Comparison of ENCODE assay signal across 30 cellular contexts in the genomic region with DNA sequence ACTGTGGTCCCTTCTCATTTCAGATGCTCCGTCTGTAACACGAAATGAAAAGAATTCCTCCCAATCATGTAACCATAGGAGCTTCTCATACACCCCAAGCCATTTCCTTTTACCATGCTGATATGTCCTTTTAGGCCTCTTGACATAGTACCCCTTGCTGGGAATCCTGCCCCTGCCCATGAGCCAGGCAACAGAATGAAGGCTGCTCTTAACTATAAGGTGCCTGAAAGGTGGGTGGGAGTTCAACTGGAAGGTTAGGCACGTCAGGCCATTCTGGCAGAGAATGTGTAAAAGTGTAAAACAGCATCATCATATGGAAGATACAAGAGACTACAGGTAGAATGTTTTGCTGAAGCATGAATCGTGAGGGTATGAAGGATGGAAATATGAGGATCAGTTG. TPM values are rescaled to one million over a fixed set of nuclear protein-coding genes. Genes with fewer than 3 reads are reported as not detected.
DNase-seq lines count a peak whose midpoint lies in the region; ATAC-seq and TF ChIP-seq lines count a peak whose summit lies in the region.
"Had no signal": no experiment of that assay in that cellular context is flagged by ENCODE, and none has a peak within 500 bp of the region (broad histone marks: within the 10 kb centered on the region; RNA-seq: fewer than 3 reads in every experiment).

No MANE protein-coding gene starts in this region.

- peaks cover 9% of the 10 kb centered on the region for H3K9me3 Mint-ChIP-seq in activated CD4-positive, alpha-beta T cell treated with anti-CD3 and anti-CD28 coated beads, Interleukin-2, amount 10 ng/mL, durations not matched to agents 24 days and 14 days
- no peaks in the 10 kb centered on the region for H3K9me3 Mint-ChIP-seq in CD4-positive, CD25-positive, alpha-beta regulatory T cell
- H3K9me3 Mint-ChIP-seq in activated CD8-positive, alpha-beta T cell treated with anti-CD3 and anti-CD28 coated beads, Interleukin-2, amount 10 ng/mL, durations not matched to agents 7 days and 5 days (ENCODE audit: insufficient read depth): no peaks in the 10 kb centered on the region

- peak overlapping the region; percentile 54 for H3K27ac Mint-ChIP-seq in activated CD4-positive, alpha-beta T cell treated with anti-CD3 and anti-CD28 coated beads, Interleukin-2, amount 10 ng/mL, durations not matched to agents 24 days and 14 days
- peak overlapping the region; percentile 86 to 95 (median 88) for H3K27ac Mint-ChIP-seq in CD4-positive, CD25-positive, alpha-beta regulatory T cell
- peak overlapping the region; percentile 2 for H3K27ac Mint-ChIP-seq in activated CD8-positive, alpha-beta T cell treated with anti-CD3 and anti-CD28 coated beads, Interleukin-2, amount 10 ng/mL, durations not matched to agents 7 days and 5 days
- H3K27ac Mint-ChIP-seq: CD8-positive, alpha-beta T cell had no signal

- no peaks in the 10 kb centered on the region for H3K9me3 ChIP-seq in CD4-positive, CD25-positive, alpha-beta regulatory T cell (ENCODE audit: control insufficient read depth in 2 of 2, low read length in 2 of 2)
- H3K9me3 ChIP-seq in esophagus muscularis mucosa (no peaks in the 10 kb centered on the region), ascending aorta (no peaks in the 10 kb centered on the region)
- H3K9me3 ChIP-seq: SJCRH30, tibial artery had no signal

- H3K4me3 Mint-ChIP-seq in activated CD4-positive, alpha-beta T cell treated with anti-CD3 and anti-CD28 coated beads, Interleukin-2, amount 10 ng/mL, durations not matched to agents 24 days and 14 days: peak overlapping the region; percentile 64
- H3K4me3 Mint-ChIP-seq in CD4-positive, CD25-positive, alpha-beta regulatory T cell: peak overlapping the region; percentile 77 to 87 (median 84)
- no peak overlapping the region for H3K4me3 Mint-ChIP-seq in activated CD8-positive, alpha-beta T cell treated with anti-CD3 and anti-CD28 coated beads, Interleukin-2, amount 10 ng/mL, durations not matched to agents 7 days and 5 days
- H3K4me3 Mint-ChIP-seq: CD8-positive, alpha-beta T cell had no signal

- TF ChIP-seq CTCF in esophagus muscularis mucosa (IDR thresholded peaks at IDR 0.05): no peak
- no peak for TF ChIP-seq CTCF in ascending aorta (IDR thresholded peaks at IDR 0.05)

- peaks cover 98% of the 10 kb centered on the region for H3K4me1 ChIP-seq in CD4-positive, CD25-positive, alpha-beta regulatory T cell (ENCODE audit: control insufficient read depth, insufficient read depth, low read length, poor library complexity, severe bottlenecking)
- H3K4me1 ChIP-seq in esophagus muscularis mucosa: no peaks in the 10 kb centered on the region
- H3K4me1 ChIP-seq in ascending aorta: no peaks in the 10 kb centered on the region
- H3K4me1 ChIP-seq: gastroesophageal sphincter, psoas muscle, SJCRH30, tibial artery had no signal

- peak; percentile 52 for DNase-seq in activated CD4-positive, alpha-beta T cell treated with anti-CD3 and anti-CD28 coated beads, Interleukin-2, amount 10 ng/mL, durations not matched to agents 24 days and 14 days
- no peak for DNase-seq in activated CD4-positive, alpha-beta T cell treated with anti-CD3 and anti-CD28 coated beads, Interleukin-2, amount 50 U/mL, for 4 hours
- no peak for DNase-seq in CD4-positive, CD25-positive, alpha-beta regulatory T cell
- no peak for DNase-seq in activated CD8-positive, alpha-beta T cell treated with anti-CD3 and anti-CD28 coated beads, Interleukin-2, amount 10 ng/mL, durations not matched to agents 7 days and 5 days
- DNase-seq in esophagus muscularis mucosa (ENCODE audit: extremely low spot score) (peak; percentile 55), ascending aorta (ENCODE audit: low spot score in 2 of 2) (no peak)
- DNase-seq: activated CD4-positive, CD25-positive, alpha-beta regulatory T cell; activated effector memory CD4-positive, alpha-beta T cell treated with anti-CD3 and anti-CD28 coated beads, Interleukin-2, amount 50 U/mL, for 16 hours; anterior cingulate cortex; caudate nucleus; dermis blood vessel endothelial cell; EL; mesenchymal stem cell; NCI-H1436; NCI-H2081 treated with DMSO at 0.1 percent for 48 hours; NCI-H226; NCI-H748 treated with DMSO at 0.1 percent for 48 hours; nucleus accumbens; psoas muscle; SJCRH30; tibial artery had no signal

- POLR2A ChIA-PET in activated CD8-positive, alpha-beta T cell treated with anti-CD3 and anti-CD28 coated beads, Interleukin-2, amount 10 ng/mL, durations not matched to agents 7 days and 5 days (lab: Charles Lee): interaction anchor here (1.2 kb wide), 1 partner anchor 11 kb away, joined by 6 read pairs; no protein-coding TSS in a partner anchor

- ATAC-seq in CD4-positive, CD25-positive, alpha-beta regulatory T cell (ENCODE audit: low read depth in 2 of 2): no peak
- ATAC-seq in activated CD8-positive, alpha-beta T cell treated with anti-CD3 and anti-CD28 coated beads, Interleukin-2, amount 10 ng/mL, durations not matched to agents 7 days and 5 days: no peak
- ATAC-seq in HG02973 (IDR thresholded peaks at IDR 0.05; ENCODE audit: unreplicated experiment) (no peak), GM21367 (IDR thresholded peaks at IDR 0.05; ENCODE audit: unreplicated experiment) (no peak)
- ATAC-seq: CD8-positive, alpha-beta T cell; gastroesophageal sphincter; psoas muscle had no signal

- WGBS in esophagus muscularis mucosa: 88% methylated on average over 4 of the region's 4 CpGs

- H3K4me1 Mint-ChIP-seq in activated CD4-positive, alpha-beta T cell treated with anti-CD3 and anti-CD28 coated beads, Interleukin-2, amount 10 ng/mL, durations not matched to agents 24 days and 14 days: peaks cover 73% of the 10 kb centered on the region
- peaks cover 58 to 98% (median 83%) of the 10 kb centered on the region in 4 donors for H3K4me1 Mint-ChIP-seq in CD4-positive, CD25-positive, alpha-beta regulatory T cell
- peaks cover 93% of the 10 kb centered on the region for H3K4me1 Mint-ChIP-seq in activated CD8-positive, alpha-beta T cell treated with anti-CD3 and anti-CD28 coated beads, Interleukin-2, amount 10 ng/mL, durations not matched to agents 7 days and 5 days (ENCODE audit: low read depth)

- CTCF ChIA-PET in activated CD8-positive, alpha-beta T cell treated with anti-CD3 and anti-CD28 coated beads, Interleukin-2, amount 10 ng/mL, durations not matched to agents 7 days and 5 days (lab: Charles Lee): interaction anchor here (1.2 to 3.7 kb wide), 5 partner anchors 9 to 47 kb away, joined by 3 to 41 read pairs (median 4); no protein-coding TSS in a partner anchor

- H3K27ac ChIP-seq in CD4-positive, CD25-positive, alpha-beta regulatory T cell (ENCODE audit: insufficient read depth, low read length, poor library complexity, severe bottlenecking): peak overlapping the region; percentile 94
- no peak overlapping the region for H3K27ac ChIP-seq in esophagus muscularis mucosa (replicated peaks in 1 of 4)
- no peak overlapping the region for H3K27ac ChIP-seq in ascending aorta
- H3K27ac ChIP-seq: gastroesophageal sphincter, hepatocyte, HL-60, psoas muscle, SJCRH30, tibial artery had no signal

- H3K27me3 ChIP-seq in CD4-positive, CD25-positive, alpha-beta regulatory T cell (ENCODE audit: control insufficient read depth, insufficient read depth, low read length): no peaks in the 10 kb centered on the region
- no peaks in the 10 kb centered on the region for H3K27me3 ChIP-seq in esophagus muscularis mucosa
- no peaks in the 10 kb centered on the region for H3K27me3 ChIP-seq in ascending aorta
- H3K27me3 ChIP-seq: gastroesophageal sphincter, hepatocyte had no signal

- peaks cover 93% of the 10 kb centered on the region for H3K36me3 Mint-ChIP-seq in activated CD4-positive, alpha-beta T cell treated with anti-CD3 and anti-CD28 coated beads, Interleukin-2, amount 10 ng/mL, durations not matched to agents 24 days and 14 days (ENCODE audit: low read depth)
- peaks cover 53% of the 10 kb centered on the region for H3K36me3 Mint-ChIP-seq in CD4-positive, CD25-positive, alpha-beta regulatory T cell
- peaks cover 89% of the 10 kb centered on the region for H3K36me3 Mint-ChIP-seq in activated CD8-positive, alpha-beta T cell treated with anti-CD3 and anti-CD28 coated beads, Interleukin-2, amount 10 ng/mL, durations not matched to agents 7 days and 5 days (ENCODE audit: low read depth)
- H3K36me3 Mint-ChIP-seq: CD8-positive, alpha-beta T cell had no signal

- TF ChIP-seq EP300 in esophagus muscularis mucosa (IDR thresholded peaks at IDR 0.05): no peak

- no peak for TF ChIP-seq POLR2A in esophagus muscularis mucosa (IDR thresholded peaks at IDR 0.05; ENCODE audit: low read depth)

- intact Hi-C loops in activated CD4-positive, alpha-beta T cell treated with anti-CD3 and anti-CD28 coated beads, Interleukin-2, amount 10 ng/mL, durations not matched to agents 24 days and 14 days (cut with micrococcal nuclease): no loop called here
- intact Hi-C loops in esophagus muscularis mucosa (cut with DNase I): no loop called here
- intact Hi-C loops in ascending aorta (cut with DNase I): no loop called here

- H3K36me3 ChIP-seq in CD4-positive, CD25-positive, alpha-beta regulatory T cell (ENCODE audit: control insufficient read depth, insufficient read depth, low read length): peaks cover 49% of the 10 kb centered on the region
- no peaks in the 10 kb centered on the region for H3K36me3 ChIP-seq in esophagus muscularis mucosa
- H3K36me3 ChIP-seq in ascending aorta: no peaks in the 10 kb centered on the region
- H3K36me3 ChIP-seq: gastroesophageal sphincter, SJCRH30, tibial artery had no signal

- H3K27me3 Mint-ChIP-seq in activated CD4-positive, alpha-beta T cell treated with anti-CD3 and anti-CD28 coated beads, Interleukin-2, amount 10 ng/mL, durations not matched to agents 24 days and 14 days: no peaks in the 10 kb centered on the region
- no peaks in the 10 kb centered on the region for H3K27me3 Mint-ChIP-seq in CD4-positive, CD25-positive, alpha-beta regulatory T cell
- no peaks in the 10 kb centered on the region for H3K27me3 Mint-ChIP-seq in activated CD8-positive, alpha-beta T cell treated with anti-CD3 and anti-CD28 coated beads, Interleukin-2, amount 10 ng/mL, durations not matched to agents 7 days and 5 days (ENCODE audit: low read depth)

- H3K4me3 ChIP-seq in CD4-positive, CD25-positive, alpha-beta regulatory T cell (ENCODE audit: low read depth, low read length): peak overlapping the region; percentile 69
- H3K4me3 ChIP-seq in esophagus muscularis mucosa (no peak overlapping the region), ascending aorta (no peak overlapping the region)
- H3K4me3 ChIP-seq: gastroesophageal sphincter, hepatocyte, psoas muscle, SJCRH30, tibial artery had no signal

RNA-seq across cellular contexts. Expression of a gene that starts 22.5 kb away (rescaled TPM):
- total RNA-seq in activated CD4-positive, alpha-beta T cell treated with anti-CD3 and anti-CD28 coated beads, Interleukin-2, amount 10 ng/mL, durations not matched to agents 24 days and 14 days: 965 and 989 TPM in 2 replicates
- 220 TPM for total RNA-seq in CD4-positive, CD25-positive, alpha-beta regulatory T cell
- 100 to 1,000 TPM; 159 to 261 (median 179) TPM for polyA plus RNA-seq in CD4-positive, CD25-positive, alpha-beta regulatory T cell
- total RNA-seq in activated CD8-positive, alpha-beta T cell treated with anti-CD3 and anti-CD28 coated beads, Interleukin-2, amount 10 ng/mL, durations not matched to agents 7 days and 5 days: 100 to 1,000 TPM; 174 to 177 TPM
- 10 to 100 TPM in 1 of 4 donors, 1 to 10 TPM in 1, under 1 TPM in 2; 0.39 to 17.4 (median 1.1) TPM for total RNA-seq in esophagus muscularis mucosa
- not detected for total RNA-seq in ascending aorta
- total RNA-seq: A172, dermis blood vessel endothelial cell, fibroblast of lung, hepatocyte, RPMI7951, SJCRH30 had no signal
- polyA plus RNA-seq: fibroblast of lung, hepatocyte had no signal

RNA-seq across cellular contexts. Expression of a gene that starts 49.1 kb away (rescaled TPM):
- 258 and 262 TPM in 2 replicates for total RNA-seq in activated CD4-positive, alpha-beta T cell treated with anti-CD3 and anti-CD28 coated beads, Interleukin-2, amount 10 ng/mL, durations not matched to agents 24 days and 14 days
- 168 TPM for total RNA-seq in CD4-positive, CD25-positive, alpha-beta regulatory T cell
- polyA plus RNA-seq in CD4-positive, CD25-positive, alpha-beta regulatory T cell: 10 to 100 TPM; 63.6 to 88.2 (median 65.7) TPM
- 100 to 1,000 TPM; 213 to 217 TPM for total RNA-seq in activated CD8-positive, alpha-beta T cell treated with anti-CD3 and anti-CD28 coated beads, Interleukin-2, amount 10 ng/mL, durations not matched to agents 7 days and 5 days
- total RNA-seq in esophagus muscularis mucosa (10 to 100 TPM; 48.5 to 72.9 (median 59.5) TPM), ascending aorta (22.7 TPM)

Comparison
In these comparisons a context has a peak if more than half of its experiments do, and no peak if none do; other contexts are left out.
1. DNase-seq: peak in activated CD4-positive, alpha-beta T cell treated with anti-CD3 and anti-CD28 coated beads, Interleukin-2, amount 10 ng/mL, durations not matched to agents 24 days and 14 days (single experiment) and esophagus muscularis mucosa (single experiment); none in activated CD4-positive, alpha-beta T cell treated with anti-CD3 and anti-CD28 coated beads, Interleukin-2, amount 50 U/mL, for 4 hours (0 of 2), CD4-positive, CD25-positive, alpha-beta regulatory T cell (0 of 3), activated CD8-positive, alpha-beta T cell treated with anti-CD3 and anti-CD28 coated beads, Interleukin-2, amount 10 ng/mL, durations not matched to agents 7 days and 5 days (single experiment) and ascending aorta (0 of 2).
2. H3K27ac Mint-ChIP-seq: peak in every context shown above with its lines; median percentile 88 in CD4-positive, CD25-positive, alpha-beta regulatory T cell; 54 in activated CD4-positive, alpha-beta T cell treated with anti-CD3 and anti-CD28 coated beads, Interleukin-2, amount 10 ng/mL, durations not matched to agents 24 days and 14 days; 2 in activated CD8-positive, alpha-beta T cell treated with anti-CD3 and anti-CD28 coated beads, Interleukin-2, amount 10 ng/mL, durations not matched to agents 7 days and 5 days.
3. RNA of a gene that starts 22.5 kb away (total RNA-seq): 965 to 989 TPM in activated CD4-positive, alpha-beta T cell treated with anti-CD3 and anti-CD28 coated beads, Interleukin-2, amount 10 ng/mL, durations not matched to agents 24 days and 14 days, 220 TPM in CD4-positive, CD25-positive, alpha-beta regulatory T cell (single experiment) and 174 to 177 TPM in activated CD8-positive, alpha-beta T cell treated with anti-CD3 and anti-CD28 coated beads, Interleukin-2, amount 10 ng/mL, durations not matched to agents 7 days and 5 days; 0.39 to 17.4 TPM in esophagus muscularis mucosa and not detected in ascending aorta (single experiment); every median in the first group is over 4 times any median in the second.